Comparison of ENCODE assay signal across 15 cellular contexts in genomic region chr2:238856713-238857567, GRCh38. TPM values are rescaled to one million over a fixed set of nuclear protein-coding genes. Genes with fewer than 3 reads are reported as not detected.
"Had no signal": no experiment of that assay in that cellular context is flagged by ENCODE, and none has a peak within 500 bp of the region (broad histone marks: within the 10 kb centered on the region; RNA-seq: fewer than 3 reads in every experiment).

No MANE protein-coding gene starts in this region.

- H3K9me3 ChIP-seq: heart right ventricle, left lung, ovary, stomach, thyroid gland, uterus had no signal

- DNase-seq: activated CD4-positive, alpha-beta T cell treated with anti-CD3 and anti-CD28 coated beads, Interleukin-2, amount 10 ng/mL, durations not matched to agents 7 days and 5 days; activated CD4-positive, CD25-positive, alpha-beta regulatory T cell; activated naive CD4-positive, alpha-beta T cell treated with anti-CD3 and anti-CD28 coated beads, Interleukin-2, amount 50 U/mL, for 16 hours; activated T-cell treated with anti-CD3 and anti-CD28 coated beads, Interleukin-2, amount 50 U/mL, for 1 hour; amniotic stem cell; dermis blood vessel endothelial cell; heart right ventricle; left lung; ovary; small intestine; stomach; T-helper 17 cell; thyroid gland; uterus had no signal

- H3K4me3 ChIP-seq: heart right ventricle, left lung, ovary, stomach, thyroid gland, uterus had no signal

- H3K4me1 ChIP-seq: heart right ventricle, thyroid gland had no signal

- H3K36me3 ChIP-seq: heart right ventricle, left lung, ovary, stomach, thyroid gland, uterus had no signal

- H3K27ac ChIP-seq: heart right ventricle, left lung, ovary, thyroid gland, uterus had no signal

- H3K27me3 ChIP-seq: ovary, thyroid gland, uterus had no signal

- ATAC-seq: heart right ventricle, left lung, T-helper 17 cell had no signal

RNA-seq across cellular contexts. Expression of gene TWIST2, which starts 9.1 kb away (rescaled TPM):
- total RNA-seq: activated CD4-positive, alpha-beta T cell treated with anti-CD3 and anti-CD28 coated beads, Interleukin-2, amount 10 ng/mL, durations not matched to agents 7 days and 5 days; dermis blood vessel endothelial cell; frontal cortex; T-helper 17 cell had no signal
